ENCODE assay signal across 9 cellular contexts in genomic region chr21:32921632-32922230, GRCh38.
A peak's percentile ranks its signal among the peaks of the same experiment; 100 is the strongest.
DNase-seq lines count a peak whose midpoint lies in the region; ATAC-seq and TF ChIP-seq lines count a peak whose summit lies in the region.
"Had no signal": no experiment of that assay in that cellular context is flagged by ENCODE, and none has a peak within 500 bp of the region (broad histone marks: within the 10 kb centered on the region; RNA-seq: fewer than 3 reads in every experiment).

No MANE protein-coding gene starts in this region.

- H3K36me3 ChIP-seq in BJ (ENCODE audit: control insufficient read depth, insufficient read depth, low read length) (no peaks in the 10 kb centered on the region), left ventricle myocardium inferior (no peaks in the 10 kb centered on the region)

- peaks cover 2% of the 10 kb centered on the region for H3K4me1 Mint-ChIP-seq in activated CD4-positive, alpha-beta memory T cell treated with anti-CD3 and anti-CD28 coated beads for 36 hours (ENCODE audit: low read depth)

- POLR2A ChIA-PET in BJ (lab: Charles Lee), result no interaction called here
- POLR2A ChIA-PET in activated CD4-positive, alpha-beta memory T cell treated with anti-CD3 and anti-CD28 coated beads for 36 hours (lab: Charles Lee), result no interaction called here

- no peak for DNase-seq in BJ (ENCODE audit: low read depth)
- DNase-seq in HT-29 (ENCODE audit: low spot score), result peak; percentile 25
- DNase-seq in activated CD4-positive, alpha-beta memory T cell treated with anti-CD3 and anti-CD28 coated beads for 36 hours, result peak; percentile 59
- no peak for DNase-seq in left ventricle myocardium inferior
- peak; percentile 75 for DNase-seq in stimulated activated CD8-positive, alpha-beta memory T cell treated with anti-CD3 and anti-CD28 coated beads, Interleukin-4, amount 100 ng/mL, for 48 hours
- no peak for DNase-seq in mesenteric fat pad (ENCODE audit: low spot score)

- intact Hi-C loops in activated CD4-positive, alpha-beta memory T cell treated with anti-CD3 and anti-CD28 coated beads for 36 hours (cut with micrococcal nuclease), result no loop called here
- intact Hi-C loops in left ventricle myocardium inferior (cut with micrococcal nuclease), result no loop called here

- peaks cover 2% of the 10 kb centered on the region for H3K27me3 Mint-ChIP-seq in activated CD4-positive, alpha-beta memory T cell treated with anti-CD3 and anti-CD28 coated beads for 36 hours

- H3K4me3 Mint-ChIP-seq in activated CD4-positive, alpha-beta memory T cell treated with anti-CD3 and anti-CD28 coated beads for 36 hours, result no peak overlapping the region
- H3K4me3 Mint-ChIP-seq: dendritic cell treated with granulocyte-macrophage colony-stimulating factor and Interleukin-4, amounts not matched to agents 40 ng/mL and 50 ng/mL, for 4 days had no signal

- H3K27ac Mint-ChIP-seq in activated CD4-positive, alpha-beta memory T cell treated with anti-CD3 and anti-CD28 coated beads for 36 hours, result no peak overlapping the region
- H3K27ac Mint-ChIP-seq: dendritic cell treated with granulocyte-macrophage colony-stimulating factor and Interleukin-4, amounts not matched to agents 40 ng/mL and 50 ng/mL, for 4 days had no signal

- peaks cover 7% of the 10 kb centered on the region for H3K36me3 Mint-ChIP-seq in activated CD4-positive, alpha-beta memory T cell treated with anti-CD3 and anti-CD28 coated beads for 36 hours

- no peaks in the 10 kb centered on the region for H3K4me1 ChIP-seq in left ventricle myocardium inferior

- no peak overlapping the region for H3K27ac ChIP-seq in left ventricle myocardium inferior (replicated peaks)

- no peak for ATAC-seq in GM18520 (IDR thresholded peaks at IDR 0.05; ENCODE audit: unreplicated experiment)
- no peak for ATAC-seq in HG03469 (IDR thresholded peaks at IDR 0.05; ENCODE audit: unreplicated experiment)

- no peak overlapping the region for H3K4me3 ChIP-seq in BJ (ENCODE audit: low read depth, low read length)
- H3K4me3 ChIP-seq in left ventricle myocardium inferior, result no peak overlapping the region

- TF ChIP-seq CTCF in BJ (IDR thresholded peaks at IDR 0.05; ENCODE audit: insufficient read depth, low read depth, low read length) (peak; percentile 45), left ventricle myocardium inferior (IDR thresholded peaks at IDR 0.05; ENCODE audit: borderline replicate concordance) (peak; percentile 40)

- peaks cover 18% of the 10 kb centered on the region for H3K9me3 Mint-ChIP-seq in activated CD4-positive, alpha-beta memory T cell treated with anti-CD3 and anti-CD28 coated beads for 36 hours

- H3K27me3 ChIP-seq in BJ (ENCODE audit: control insufficient read depth, insufficient read depth, low read length), result peaks cover 2% of the 10 kb centered on the region
- H3K27me3 ChIP-seq in left ventricle myocardium inferior (ENCODE audit: low read depth), result no peaks in the 10 kb centered on the region

- H3K9me3 ChIP-seq in left ventricle myocardium inferior (replicated peaks), result peaks cover 28% of the 10 kb centered on the region

- CTCF ChIA-PET in BJ (lab: Yijun Ruan, JAX), result no interaction called here
- CTCF ChIA-PET in activated CD4-positive, alpha-beta memory T cell treated with anti-CD3 and anti-CD28 coated beads for 36 hours (lab: Charles Lee), result interaction anchor here (0.6 to 6.5 kb wide), 11 partner anchors 10 to 521 kb away, joined by 3 to 33 read pairs (median 4); no protein-coding TSS in a partner anchor

Comparison
In these comparisons a context has a peak if more than half of its experiments do, and no peak if none do; other contexts are left out.
1. DNase-seq: peak in HT-29 (single experiment), activated CD4-positive, alpha-beta memory T cell treated with anti-CD3 and anti-CD28 coated beads for 36 hours (single experiment) and stimulated activated CD8-positive, alpha-beta memory T cell treated with anti-CD3 and anti-CD28 coated beads, Interleukin-4, amount 100 ng/mL, for 48 hours (single experiment); none in BJ (single experiment), left ventricle myocardium inferior (single experiment) and mesenteric fat pad (single experiment).